Comparison of ENCODE assay signal across 17 cellular contexts in the genomic region with DNA sequence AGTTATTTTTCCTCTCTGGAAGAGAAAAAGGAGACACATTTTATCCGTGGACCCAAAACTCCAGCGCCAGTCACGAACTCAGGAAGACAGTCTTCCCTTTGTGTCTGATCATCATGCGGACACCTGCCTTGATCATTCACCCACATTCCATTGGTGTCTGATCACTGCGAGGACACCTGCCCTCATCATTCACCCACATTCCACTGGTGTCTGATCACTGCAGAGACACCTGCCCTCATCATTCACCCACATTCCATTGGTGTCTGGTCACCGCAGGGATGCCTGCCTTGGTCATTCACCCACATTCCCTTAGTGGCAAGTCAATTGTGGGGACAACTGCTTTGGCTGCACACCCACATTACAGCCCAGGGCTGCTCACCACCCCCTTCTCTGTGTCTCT.
"Had no signal": no experiment of that assay in that cellular context is flagged by ENCODE, and none has a peak within 500 bp of the region (broad histone marks: within the 10 kb centered on the region; RNA-seq: fewer than 3 reads in every experiment).

No MANE protein-coding gene starts in this region.

- H3K4me3 ChIP-seq: ascending aorta, coronary artery, gastroesophageal sphincter, neural progenitor cell, pancreas, skin epidermis, stomach, thoracic aorta had no signal

- H2AFZ ChIP-seq: neural progenitor cell had no signal

- H3K4me2 ChIP-seq: neural progenitor cell had no signal

- H3K9me3 ChIP-seq: pancreas had no signal

- H3K27me3 ChIP-seq: ascending aorta, gastroesophageal sphincter, neural progenitor cell, pancreas, stomach had no signal

- H3K4me1 ChIP-seq: ascending aorta, gastroesophageal sphincter, neural progenitor cell, pancreas, stomach had no signal

- H3K27ac ChIP-seq: ascending aorta, coronary artery, gastroesophageal sphincter, neural progenitor cell, pancreas, skin epidermis, stomach, thoracic aorta had no signal

- H3K9ac ChIP-seq: neural progenitor cell had no signal

- H3K36me3 ChIP-seq: ascending aorta, gastroesophageal sphincter, neural progenitor cell, pancreas, stomach, thoracic aorta had no signal

- DNase-seq: activated CD4-positive, alpha-beta T cell treated with anti-CD3 and anti-CD28 coated beads for 4 hours; activated CD8-positive, alpha-beta memory T cell treated with anti-CD3 and anti-CD28 coated beads, Interleukin-2, amount 50 U/mL, for 4 hours; activated CD8-positive, alpha-beta T cell treated with anti-CD3 and anti-CD28 coated beads for 36 hours; activated naive CD4-positive, alpha-beta T cell; activated T-cell treated with anti-CD3 and anti-CD28 coated beads, Interleukin-2, amount 50 U/mL, for 72 hours; caudate nucleus; effector CD4-positive, alpha-beta T cell; pancreas; retina; stomach; T-helper 9 cell had no signal

- ATAC-seq: activated CD8-positive, alpha-beta T cell treated with anti-CD3 and anti-CD28 coated beads for 36 hours; activated T-cell treated with anti-CD3 and anti-CD28 coated beads, Interleukin-2, amount 50 U/mL, for 72 hours; gastroesophageal sphincter; pancreas had no signal
